In the genomic region with DNA sequence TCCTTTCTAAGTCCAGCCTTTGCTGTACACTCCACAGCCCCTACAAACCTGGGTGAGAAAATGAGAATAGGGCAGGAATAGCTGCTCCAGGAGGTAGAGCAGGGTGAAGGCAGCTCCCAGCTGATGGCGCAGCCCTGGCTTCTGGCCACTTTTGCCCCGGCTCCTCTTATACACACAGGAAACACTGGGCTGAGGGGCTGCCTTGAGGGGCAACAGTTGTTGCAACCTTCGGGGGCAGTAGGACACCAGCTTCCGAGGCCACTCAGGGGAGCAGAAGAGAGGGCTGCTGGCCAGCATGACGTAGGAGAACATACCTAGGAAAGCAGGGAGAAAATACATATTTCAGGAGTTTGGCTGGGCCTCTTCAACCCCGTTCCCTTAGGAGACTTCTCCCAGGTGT, we compare ENCODE assay signal across 40 cellular contexts.
"Had no signal": no experiment of that assay in that cellular context is flagged by ENCODE, and none has a peak within 500 bp of the region (broad histone marks: within the 10 kb centered on the region; RNA-seq: fewer than 3 reads in every experiment).

No MANE protein-coding gene starts in this region.

- H3K4me1 ChIP-seq: ascending aorta, breast epithelium had no signal

- H3K27ac Mint-ChIP-seq: activated naive CD4-positive, alpha-beta T cell treated with anti-CD3 and anti-CD28 coated beads for 36 hours; activated naive CD4-positive, alpha-beta T cell treated with anti-CD3 and anti-CD28 coated beads, Interleukin-2, amount 10 ng/mL, durations not matched to agents 7 days and 5 days; activated naive CD4-positive, alpha-beta T cell treated with anti-CD3 and anti-CD28 coated beads, Interleukin-2, amount 50 U/mL, for 24 hours; activated naive CD8-positive, alpha-beta T cell; activated naive CD8-positive, alpha-beta T cell treated with anti-CD3 and anti-CD28 coated beads, Interleukin-2, amount 10 ng/mL, durations not matched to agents 7 days and 5 days; activated naive CD8-positive, alpha-beta T cell treated with anti-CD3 and anti-CD28 coated beads, Interleukin-2, amount 50 U/mL, for 24 hours; activated T-cell treated with anti-CD3 and anti-CD28 coated beads, Interleukin-2, amount 50 U/mL, for 72 hours; activated T-helper 1 cell treated with anti-CD3 and anti-CD28 coated beads, Interleukin-12 subunit alpha, Interleukin-12 subunit beta, Interleukin-2, Interleukin-4 antibody, amounts not matched to agents 30 ng/mL and 10 ng/mL and 1 ng/mL, durations not matched to agents 14 hours and 24 hours and 36 hours; activated T-helper 17 cell treated with anti-CD3 and anti-CD28 coated beads, Interleukin-2, amount 50 U/mL, for 72 hours; activated T-helper 2 cell treated with anti-CD3 and anti-CD28 coated beads, Interferon-gamma antibody, Interleukin-2, Interleukin-4, amounts not matched to agents 10 μg/mL and 5 μg/mL and 100 μg/mL, durations not matched to agents 14 hours and 24 hours and 36 hours had no signal

- H3K27ac ChIP-seq: adrenal gland, ascending aorta, brain microvascular endothelial cell, breast epithelium, cardiac muscle cell had no signal

- H3K27me3 ChIP-seq: adrenal gland, ascending aorta, body of pancreas, brain microvascular endothelial cell, breast epithelium, cardiac muscle cell had no signal

- H3K36me3 ChIP-seq: breast epithelium had no signal

- H3K27me3 Mint-ChIP-seq: activated naive CD4-positive, alpha-beta T cell treated with anti-CD3 and anti-CD28 coated beads, Interleukin-2, amount 10 ng/mL, durations not matched to agents 7 days and 5 days; activated naive CD4-positive, alpha-beta T cell treated with anti-CD3 and anti-CD28 coated beads, Interleukin-2, amount 50 U/mL, for 24 hours; activated naive CD8-positive, alpha-beta T cell; activated naive CD8-positive, alpha-beta T cell treated with anti-CD3 and anti-CD28 coated beads for 36 hours; activated naive CD8-positive, alpha-beta T cell treated with anti-CD3 and anti-CD28 coated beads, Interleukin-2, amount 10 ng/mL, durations not matched to agents 7 days and 5 days; activated naive CD8-positive, alpha-beta T cell treated with anti-CD3 and anti-CD28 coated beads, Interleukin-2, amount 50 U/mL, for 24 hours; activated T-cell treated with anti-CD3 and anti-CD28 coated beads, Interleukin-2, amount 50 U/mL, for 24 hours; activated T-helper 17 cell treated with anti-CD3 and anti-CD28 coated beads, Interleukin-2, amount 50 U/mL, for 72 hours; brain; central memory CD8-positive, alpha-beta T cell had no signal

- DNase-seq: activated effector memory CD4-positive, alpha-beta T cell treated with anti-CD3 and anti-CD28 coated beads, Interleukin-2, amount 50 U/mL, for 16 hours; activated effector memory CD4-positive, alpha-beta T cell treated with Interleukin-2 at 50 U/mL for 16 hours; activated gamma-delta T cell; activated gamma-delta T cell treated with Interleukin-2 at 50 U/mL for 16 hours; activated naive CD4-positive, alpha-beta T cell; activated naive CD4-positive, alpha-beta T cell treated with anti-CD3 and anti-CD28 coated beads for 36 hours; activated naive CD4-positive, alpha-beta T cell treated with anti-CD3 and anti-CD28 coated beads, Interleukin-2, amount 10 ng/mL, durations not matched to agents 7 days and 5 days; activated naive CD4-positive, alpha-beta T cell treated with anti-CD3 and anti-CD28 coated beads, Interleukin-2, amount 50 U/mL, for 16 hours; activated naive CD4-positive, alpha-beta T cell treated with Interleukin-2 at 50 U/mL for 16 hours; activated naive CD8-positive, alpha-beta T cell treated with anti-CD3 and anti-CD28 coated beads for 36 hours; activated naive CD8-positive, alpha-beta T cell treated with anti-CD3 and anti-CD28 coated beads, Interleukin-2, amount 10 ng/mL, durations not matched to agents 7 days and 5 days; activated naive CD8-positive, alpha-beta T cell treated with anti-CD3 and anti-CD28 coated beads, Interleukin-2, amount 50 U/mL, for 24 hours; activated T-cell treated with anti-CD3 and anti-CD28 coated beads, Interleukin-2, amount 50 U/mL, for 1 hour; activated T-cell treated with anti-CD3 and anti-CD28 coated beads, Interleukin-2, amount 50 U/mL, for 24 hours; activated T-cell treated with anti-CD3 and anti-CD28 coated beads, Interleukin-2, amount 50 U/mL, for 4 hours; activated T-cell treated with anti-CD3 and anti-CD28 coated beads, Interleukin-2, amount 50 U/mL, for 48 hours; activated T-cell treated with anti-CD3 and anti-CD28 coated beads, Interleukin-2, amount 50 U/mL, for 72 hours; adrenal gland; amniotic stem cell; amygdala; anterior cingulate cortex; aorta; body of pancreas; brain microvascular endothelial cell; caudate nucleus; central memory CD4-positive, alpha-beta T cell; cerebellar nuclear complex had no signal

- H3K9me3 Mint-ChIP-seq: activated naive CD4-positive, alpha-beta T cell treated with anti-CD3 and anti-CD28 coated beads for 36 hours; activated naive CD4-positive, alpha-beta T cell treated with anti-CD3 and anti-CD28 coated beads, Interleukin-2, amount 10 ng/mL, durations not matched to agents 7 days and 5 days; activated naive CD4-positive, alpha-beta T cell treated with anti-CD3 and anti-CD28 coated beads, Interleukin-2, amount 50 U/mL, for 24 hours; activated naive CD4-positive, alpha-beta T cell treated with anti-CD3 and anti-CD28 coated beads, Interleukin-2, amount 50 U/mL, for 72 hours; activated naive CD8-positive, alpha-beta T cell treated with anti-CD3 and anti-CD28 coated beads for 36 hours; activated naive CD8-positive, alpha-beta T cell treated with anti-CD3 and anti-CD28 coated beads, Interleukin-2, amount 10 ng/mL, durations not matched to agents 7 days and 5 days; activated naive CD8-positive, alpha-beta T cell treated with anti-CD3 and anti-CD28 coated beads, Interleukin-2, amount 50 U/mL, for 24 hours; activated T-cell treated with anti-CD3 and anti-CD28 coated beads, Interleukin-2, amount 50 U/mL, for 24 hours; activated T-cell treated with anti-CD3 and anti-CD28 coated beads, Interleukin-2, amount 50 U/mL, for 4 hours; activated T-cell treated with anti-CD3 and anti-CD28 coated beads, Interleukin-2, amount 50 U/mL, for 72 hours; activated T-helper 1 cell treated with anti-CD3 and anti-CD28 coated beads, Interleukin-12 subunit alpha, Interleukin-12 subunit beta, Interleukin-2, Interleukin-4 antibody, amounts not matched to agents 30 ng/mL and 10 ng/mL and 1 ng/mL, durations not matched to agents 14 hours and 24 hours and 36 hours; activated T-helper 17 cell treated with anti-CD3 and anti-CD28 coated beads, Interleukin-2, amount 50 U/mL, for 72 hours; activated T-helper 2 cell treated with anti-CD3 and anti-CD28 coated beads, Interferon-gamma antibody, Interleukin-2, Interleukin-4, amounts not matched to agents 10 μg/mL and 5 μg/mL and 100 μg/mL, durations not matched to agents 14 hours and 24 hours and 36 hours; brain; central memory CD8-positive, alpha-beta T cell had no signal

- H3K9me3 ChIP-seq: adrenal gland, ascending aorta, body of pancreas, breast epithelium had no signal

- H3K4me3 ChIP-seq: adrenal gland, ascending aorta, body of pancreas, breast epithelium, cardiac muscle cell had no signal

- H3K4me3 Mint-ChIP-seq: activated naive CD4-positive, alpha-beta T cell treated with anti-CD3 and anti-CD28 coated beads for 36 hours; activated naive CD4-positive, alpha-beta T cell treated with anti-CD3 and anti-CD28 coated beads, Interleukin-2, amount 10 ng/mL, durations not matched to agents 7 days and 5 days; activated naive CD4-positive, alpha-beta T cell treated with anti-CD3 and anti-CD28 coated beads, Interleukin-2, amount 50 U/mL, for 24 hours; activated naive CD8-positive, alpha-beta T cell; activated naive CD8-positive, alpha-beta T cell treated with anti-CD3 and anti-CD28 coated beads for 36 hours; activated naive CD8-positive, alpha-beta T cell treated with anti-CD3 and anti-CD28 coated beads, Interleukin-2, amount 10 ng/mL, durations not matched to agents 7 days and 5 days; activated naive CD8-positive, alpha-beta T cell treated with anti-CD3 and anti-CD28 coated beads, Interleukin-2, amount 50 U/mL, for 24 hours; activated T-cell treated with anti-CD3 and anti-CD28 coated beads, Interleukin-2, amount 50 U/mL, for 24 hours; activated T-cell treated with anti-CD3 and anti-CD28 coated beads, Interleukin-2, amount 50 U/mL, for 4 hours; activated T-cell treated with anti-CD3 and anti-CD28 coated beads, Interleukin-2, amount 50 U/mL, for 72 hours; activated T-helper 1 cell treated with anti-CD3 and anti-CD28 coated beads, Interleukin-12 subunit alpha, Interleukin-12 subunit beta, Interleukin-2, Interleukin-4 antibody, amounts not matched to agents 30 ng/mL and 10 ng/mL and 1 ng/mL, durations not matched to agents 14 hours and 24 hours and 36 hours; activated T-helper 17 cell treated with anti-CD3 and anti-CD28 coated beads, Interleukin-2, amount 50 U/mL, for 72 hours; brain; central memory CD8-positive, alpha-beta T cell had no signal

- ATAC-seq: activated naive CD8-positive, alpha-beta T cell treated with anti-CD3 and anti-CD28 coated beads, Interleukin-2, amount 50 U/mL, for 24 hours; activated T-cell treated with anti-CD3 and anti-CD28 coated beads, Interleukin-2, amount 50 U/mL, for 4 hours; activated T-helper 17 cell treated with anti-CD3 and anti-CD28 coated beads, Interleukin-2, amount 50 U/mL, for 72 hours; body of pancreas had no signal

- FAIRE-seq: astrocyte, bronchial epithelial cell had no signal
